Comparison of ENCODE assay signal across 8 cellular contexts in genomic region chr1:100895540-100896480, GRCh38. TPM values are rescaled to one million over a fixed set of nuclear protein-coding genes. Genes with fewer than 3 reads are reported as not detected.
DNase-seq lines count a peak whose midpoint lies in the region; TF ChIP-seq lines count a peak whose summit lies in the region.

A gene with protein sequence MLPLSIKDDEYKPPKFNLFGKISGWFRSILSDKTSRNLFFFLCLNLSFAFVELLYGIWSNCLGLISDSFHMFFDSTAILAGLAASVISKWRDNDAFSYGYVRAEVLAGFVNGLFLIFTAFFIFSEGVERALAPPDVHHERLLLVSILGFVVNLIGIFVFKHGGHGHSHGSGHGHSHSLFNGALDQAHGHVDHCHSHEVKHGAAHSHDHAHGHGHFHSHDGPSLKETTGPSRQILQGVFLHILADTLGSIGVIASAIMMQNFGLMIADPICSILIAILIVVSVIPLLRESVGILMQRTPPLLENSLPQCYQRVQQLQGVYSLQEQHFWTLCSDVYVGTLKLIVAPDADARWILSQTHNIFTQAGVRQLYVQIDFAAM (plus strand): TSS chr1:100896090. CDS start chr1:100896263, 173 bp downstream.

- H2AK5ac ChIP-seq in H9 (ENCODE audit: insufficient read length, low read length) = no peak within 1 kb of the TSS

- no peak within 1 kb of the TSS for H3T11ph ChIP-seq in H9 (ENCODE audit: low read length)

- H3K36me3 Mint-ChIP-seq in H9 (ENCODE audit: insufficient read depth in 1 of 3, low read depth in 3 of 3) (peaks cover 28 to 45% (median 38%) of the 10 kb centered on the region in 3 experiments), nephron progenitor cell (ENCODE audit: low read depth) (peaks cover 42% of the 10 kb centered on the region)
- peaks cover 53% of the 10 kb centered on the region for H3K36me3 Mint-ChIP-seq in stimulated activated naive CD8-positive, alpha-beta T cell treated with anti-CD3 and anti-CD28 coated beads, Interleukin-15, Interleukin-2, amounts not matched to agents 100 ng/mL and 50 ng/mL, for 24 hours (ENCODE audit: low read depth)

- no peak within 1 kb of the TSS for H3K4ac ChIP-seq in H9 (ENCODE audit: low read depth, low read length)

- H3K4me3 Mint-ChIP-seq in H9 (peak within 1 kb of the TSS; percentile 99 to 100), nephron progenitor cell (peak within 1 kb of the TSS; percentile 98)
- peak within 1 kb of the TSS; percentile 100 for H3K4me3 Mint-ChIP-seq in stimulated activated naive CD8-positive, alpha-beta T cell treated with anti-CD3 and anti-CD28 coated beads, Interleukin-15, Interleukin-2, amounts not matched to agents 100 ng/mL and 50 ng/mL, for 24 hours

- H3K56ac ChIP-seq in H9 (ENCODE audit: insufficient read length, low read depth, low read length) = peak within 1 kb of the TSS; percentile 88

- WGBS in H9 (ENCODE audit: extremely low coverage, insufficient read length, low lambda C conversion rate) = no CpG with 5 or more reads among the region's 62 CpGs

- no peak within 1 kb of the TSS for H3K23ac ChIP-seq in H9 (ENCODE audit: insufficient read length, low read depth, low read length)

- H3K14ac ChIP-seq in H9 (ENCODE audit: insufficient read depth, low read length) = peak within 1 kb of the TSS; percentile 87

- TF ChIP-seq CTCF in H9 (conservative IDR thresholded peaks at IDR 0.05) = no peak
- no peak for TF ChIP-seq CTCF in nephron progenitor cell (IDR thresholded peaks at IDR 0.05)

- peak within 1 kb of the TSS; percentile 97 for H3K4me2 ChIP-seq in H9 (ENCODE audit: insufficient read depth, insufficient read length, low read length)

- peaks cover 3% of the 10 kb centered on the region for H3K79me1 ChIP-seq in H9 (ENCODE audit: insufficient read depth, low read depth, low read length, poor library complexity, severe bottlenecking)

- H3K18ac ChIP-seq in H9 (ENCODE audit: insufficient read length, low read depth, low read length) = peak within 1 kb of the TSS; percentile 54

- peaks cover 4% of the 10 kb centered on the region; the same call in 1 of the 2 replicates for H3K79me2 ChIP-seq in H9 (ENCODE audit: insufficient read depth, low read length)

- no peaks in the 10 kb centered on the region for H3K27me3 Mint-ChIP-seq in H9 (ENCODE audit: low read depth)
- no peaks in the 10 kb centered on the region for H3K27me3 Mint-ChIP-seq in nephron progenitor cell (ENCODE audit: low read depth, poor library complexity)
- no peaks in the 10 kb centered on the region for H3K27me3 Mint-ChIP-seq in stimulated activated naive CD8-positive, alpha-beta T cell treated with anti-CD3 and anti-CD28 coated beads, Interleukin-15, Interleukin-2, amounts not matched to agents 100 ng/mL and 50 ng/mL, for 24 hours

- H3K27ac ChIP-seq in H9 (ENCODE audit: insufficient read length, low read depth, low read length) = peak within 1 kb of the TSS; percentile 76

- in situ Hi-C loops in G401 (cut with HindIII; ENCODE audit: low sequenced_read_pairs) = no loop called here

- H2AFZ ChIP-seq in H9 (ENCODE audit: low read length) = peak within 1 kb of the TSS; percentile 79

- H3K4me1 ChIP-seq in H9 (ENCODE audit: insufficient read depth, low read length) = no peaks in the 10 kb centered on the region

- H3K4me1 Mint-ChIP-seq in H9 (peaks cover 15 to 21% of the 10 kb centered on the region in 2 experiments), nephron progenitor cell (peaks cover 42% of the 10 kb centered on the region)
- H3K4me1 Mint-ChIP-seq in stimulated activated naive CD8-positive, alpha-beta T cell treated with anti-CD3 and anti-CD28 coated beads, Interleukin-15, Interleukin-2, amounts not matched to agents 100 ng/mL and 50 ng/mL, for 24 hours (ENCODE audit: low read depth) = peaks cover 68% of the 10 kb centered on the region

- peaks cover 17% of the 10 kb centered on the region for H3K23me2 ChIP-seq in H9 (ENCODE audit: insufficient read length, low read depth, low read length, poor library complexity, severe bottlenecking)

- H3K9me3 Mint-ChIP-seq in H9 = peaks cover 7 to 10% of the 10 kb centered on the region in 2 experiments
- H3K9me3 Mint-ChIP-seq in nephron progenitor cell = peaks cover 21% of the 10 kb centered on the region
- peaks cover 6% of the 10 kb centered on the region for H3K9me3 Mint-ChIP-seq in stimulated activated naive CD8-positive, alpha-beta T cell treated with anti-CD3 and anti-CD28 coated beads, Interleukin-15, Interleukin-2, amounts not matched to agents 100 ng/mL and 50 ng/mL, for 24 hours

- H3K9me3 ChIP-seq in H9 (ENCODE audit: control insufficient read depth, low read depth, low read length) = peaks cover 5% of the 10 kb centered on the region

- no peak within 1 kb of the TSS for H2BK12ac ChIP-seq in H9 (ENCODE audit: insufficient read length, low read depth, low read length)

- H3K27ac Mint-ChIP-seq in H9 (peak within 1 kb of the TSS; percentile 97 to 99 (median 99)), nephron progenitor cell (peak within 1 kb of the TSS; percentile 100)
- H3K27ac Mint-ChIP-seq in stimulated activated naive CD8-positive, alpha-beta T cell treated with anti-CD3 and anti-CD28 coated beads, Interleukin-15, Interleukin-2, amounts not matched to agents 100 ng/mL and 50 ng/mL, for 24 hours = peak within 1 kb of the TSS; percentile 100

- H3K27me3 ChIP-seq in H9 (ENCODE audit: insufficient read depth, low read length) = no peaks in the 10 kb centered on the region

- H3K9ac ChIP-seq in H9 (ENCODE audit: extremely low read depth, insufficient read length, low read length) = peak within 1 kb of the TSS; percentile 82

- H2BK5ac ChIP-seq in H9 (ENCODE audit: insufficient read length, low read length) = no peak within 1 kb of the TSS

- DNase-seq in G401 (ENCODE audit: low spot score) (peak; percentile 91), H9 (peak; percentile 94), M059J (ENCODE audit: low read depth) (peak; percentile 94), SIG-M5 (lab: John Stamatoyannopoulos, UW) (peak; percentile 39), activated gamma-delta T cell (lab: John Stamatoyannopoulos, UW) (peak; percentile 97), fibroblast of the conjunctiva (ENCODE audit: low read depth) (peak; percentile 75), nephron progenitor cell (peak; percentile 97)

- H4K91ac ChIP-seq in H9 (ENCODE audit: insufficient read length, low read depth, low read length) = no peak within 1 kb of the TSS

- H4K8ac ChIP-seq in H9 (replicated peaks; ENCODE audit: insufficient read length, low read depth, low read length) = no peak within 1 kb of the TSS

- H4K20me1 ChIP-seq in H9 (ENCODE audit: control insufficient read depth, insufficient read depth, insufficient read length) = no peaks in the 10 kb centered on the region

- H2BK120ac ChIP-seq in H9 (ENCODE audit: low read depth, low read length, poor library complexity, severe bottlenecking) = no peak within 1 kb of the TSS

- H2BK20ac ChIP-seq in H9 (ENCODE audit: low read depth, low read length, poor library complexity, severe bottlenecking) = no peak within 1 kb of the TSS

- H2BK15ac ChIP-seq in H9 (ENCODE audit: low read depth, low read length) = no peak within 1 kb of the TSS

- H4K5ac ChIP-seq in H9 (ENCODE audit: insufficient read length, low read depth, low read length) = peak within 1 kb of the TSS; percentile 50

RNA-seq across cellular contexts. Expression of the gene that starts here (rescaled TPM):
- 17.6 and 18.4 TPM in 2 replicates for total RNA-seq in G401 (2014; rRNA removed; shearing (Covaris generic))
- total RNA-seq in H9 (2021) = 25.6 and 26.6 TPM in 2 replicates
- total RNA-seq in M059J (2014; rRNA removed; shearing (Covaris generic)) = 47.4 and 66.6 TPM in 2 replicates

Comparison
In these comparisons a context has a peak if more than half of its experiments do, and no peak if none do; other contexts are left out.
1. Peak in every context shown above with its lines: DNase-seq and H3K27ac ChIP-seq.
2. DNase-seq: peak in every context shown above with its lines; median percentile 97 in activated gamma-delta T cell; 97 in nephron progenitor cell; 94 in H9; 94 in M059J; 91 in G401; 75 in fibroblast of the conjunctiva; 39 in SIG-M5.